In genomic region chr15:55526559-55527036, GRCh38 we compare ENCODE assay signal across 8 cellular contexts. TPM values are rescaled to one million over a fixed set of nuclear protein-coding genes. Genes with fewer than 3 reads are reported as not detected.
DNase-seq lines count a peak whose midpoint lies in the region; ATAC-seq and TF ChIP-seq lines count a peak whose summit lies in the region.

No MANE protein-coding gene starts in this region.

- no peaks in the 10 kb centered on the region for H3K27me3 ChIP-seq in AG04450 (ENCODE audit: control insufficient read depth, insufficient read depth, low read length)
- H3K27me3 ChIP-seq in hepatocyte: no peaks in the 10 kb centered on the region

- WGBS in hepatocyte (ENCODE audit: low lambda C conversion rate, missing lambda C conversion rate): 43% methylated on average over 7 of the region's 7 CpGs

- no peaks in the 10 kb centered on the region for H4K20me1 ChIP-seq in hepatocyte (ENCODE audit: insufficient read depth, poor library complexity, severe bottlenecking)

- H3K36me3 ChIP-seq in hepatocyte (replicated peaks; ENCODE audit: insufficient read depth, low read depth): no peaks in the 10 kb centered on the region

- no peak overlapping the region for H3K4me2 ChIP-seq in hepatocyte

- intact Hi-C loops in activated CD8-positive, alpha-beta T cell treated with anti-CD3 and anti-CD28 coated beads for 36 hours (cut with micrococcal nuclease): loop anchor here (2.0 kb wide), 1 partner anchor 114 kb away; no protein-coding TSS in a partner anchor

- H3K9me2 ChIP-seq in hepatocyte (replicated peaks; ENCODE audit: insufficient read depth): no peaks in the 10 kb centered on the region

- no peak overlapping the region for H3K27ac Mint-ChIP-seq in activated CD8-positive, alpha-beta T cell treated with anti-CD3 and anti-CD28 coated beads for 36 hours

- H3K27me3 Mint-ChIP-seq in activated CD8-positive, alpha-beta T cell treated with anti-CD3 and anti-CD28 coated beads for 36 hours: peaks cover 27% of the 10 kb centered on the region

- H3K4me3 ChIP-seq in AG04450 (ENCODE audit: low read depth, low read length) (no peak overlapping the region), hepatocyte (no peak overlapping the region)

- H3K4me3 Mint-ChIP-seq in activated CD8-positive, alpha-beta T cell treated with anti-CD3 and anti-CD28 coated beads for 36 hours: no peak overlapping the region

- H3K4me1 ChIP-seq in hepatocyte (ENCODE audit: insufficient read depth): no peaks in the 10 kb centered on the region

- DNase-seq in AG04450 (ENCODE audit: low read depth, low spot score) (peak; percentile 30), EL (peak; percentile 63), MV-4-11 (lab: John Stamatoyannopoulos, UW) (peak; percentile 77), hepatocyte (ENCODE audit: low spot score) (peak; percentile 46), superior temporal gyrus (ENCODE audit: extremely low spot score) (peak; percentile 19), DMS79 treated with DMSO at 0.1 percent for 48 hours (lab: John Stamatoyannopoulos, UW) (no peak)
- DNase-seq in activated CD8-positive, alpha-beta T cell treated with anti-CD3 and anti-CD28 coated beads for 36 hours: peak; percentile 30

- H3K27ac ChIP-seq in AG04450 (ENCODE audit: low read depth, low read length) (no peak overlapping the region), hepatocyte (no peak overlapping the region)

- H3K9me3 Mint-ChIP-seq in activated CD8-positive, alpha-beta T cell treated with anti-CD3 and anti-CD28 coated beads for 36 hours: peaks cover 2% of the 10 kb centered on the region

- CTCF ChIA-PET in AG04450 (lab: Charles Lee): interaction anchor here (0.6 to 2.7 kb wide), 28 partner anchors 8 to 429 kb away, joined by 3 to 27 read pairs (median 4); no protein-coding TSS in a partner anchor
- CTCF ChIA-PET in activated CD8-positive, alpha-beta T cell treated with anti-CD3 and anti-CD28 coated beads for 36 hours (lab: Charles Lee): interaction anchor here (0.6 to 2.8 kb wide), 13 partner anchors 9 to 320 kb away, joined by 3 to 9 read pairs (median 5); no protein-coding TSS in a partner anchor

- H3K9me3 ChIP-seq in AG04450 (ENCODE audit: control insufficient read depth, insufficient read depth, low read length) (no peaks in the 10 kb centered on the region), hepatocyte (ENCODE audit: low read depth) (no peaks in the 10 kb centered on the region)

- no peak overlapping the region for H2AFZ ChIP-seq in hepatocyte

- H3K79me2 ChIP-seq in hepatocyte: no peaks in the 10 kb centered on the region

- H3K4me1 Mint-ChIP-seq in activated CD8-positive, alpha-beta T cell treated with anti-CD3 and anti-CD28 coated beads for 36 hours (ENCODE audit: low read depth): no peaks in the 10 kb centered on the region

- ATAC-seq in HG02571 (IDR thresholded peaks at IDR 0.05; ENCODE audit: unreplicated experiment): peak; percentile 59
- ATAC-seq in activated CD8-positive, alpha-beta T cell treated with anti-CD3 and anti-CD28 coated beads for 36 hours: peak; percentile 73

- peak; percentile 76 for TF ChIP-seq CTCF in AG04450 (IDR thresholded peaks at IDR 0.05; ENCODE audit: low read depth, low read length)
- TF ChIP-seq CTCF in activated CD8-positive, alpha-beta T cell treated with anti-CD3 and anti-CD28 coated beads for 36 hours (IDR thresholded peaks at IDR 0.05): peak; percentile 66
- TF ChIP-seq CTCF in hepatocyte (IDR thresholded peaks at IDR 0.05; ENCODE audit: poor library complexity): peak; percentile 45

- POLR2A ChIA-PET in AG04450 (lab: Yijun Ruan, JAX): interaction anchor here (0.5 kb wide), 1 partner anchor 10 kb away, joined by 5 read pairs; no protein-coding TSS in a partner anchor
- POLR2A ChIA-PET in activated CD8-positive, alpha-beta T cell treated with anti-CD3 and anti-CD28 coated beads for 36 hours (lab: Charles Lee): no interaction called here

- H3K36me3 Mint-ChIP-seq in activated CD8-positive, alpha-beta T cell treated with anti-CD3 and anti-CD28 coated beads for 36 hours (ENCODE audit: low read depth): no peaks in the 10 kb centered on the region

RNA-seq across cellular contexts. Expression of gene DNAAF4, which starts 18.6 kb away (rescaled TPM):
- polyA plus RNA-seq in AG04450 (2011; rRNA removed): 0.77 and 1.5 TPM in 2 replicates
- 0.52 and 1.4 TPM in 2 replicates for polyA minus RNA-seq in AG04450 (2011; rRNA and poly(A)+ RNA removed)
- under 1 TPM in 1 of 2 experiments, not detected in 1; 0.69 TPM for total RNA-seq in activated CD8-positive, alpha-beta T cell treated with anti-CD3 and anti-CD28 coated beads for 36 hours
- total RNA-seq in hepatocyte: 0.83 and 1.8 TPM in 2 replicates
- polyA plus RNA-seq in hepatocyte: 0.80 and 2.2 TPM in 2 replicates
